Comparison of ENCODE assay signal across 11 cellular contexts in genomic region chr2:26000561-26001211, GRCh38. TPM values are rescaled to one million over a fixed set of nuclear protein-coding genes. Genes with fewer than 3 reads are reported as not detected.
DNase-seq lines count a peak whose midpoint lies in the region; ATAC-seq and TF ChIP-seq lines count a peak whose summit lies in the region.
"Had no signal": no experiment of that assay in that cellular context is flagged by ENCODE, and none has a peak within 500 bp of the region (broad histone marks: within the 10 kb centered on the region; RNA-seq: fewer than 3 reads in every experiment).

No MANE protein-coding gene starts in this region.

- H3K27me3 ChIP-seq in ascending aorta: no peaks in the 10 kb centered on the region
- H3K27me3 ChIP-seq in lower lobe of right lung (ENCODE audit: low read depth): no peaks in the 10 kb centered on the region

- H3K4me1 ChIP-seq in ascending aorta (peaks cover 21 to 35% of the 10 kb centered on the region in 2 donors), lower lobe of right lung (peaks cover 36% of the 10 kb centered on the region)

- peak; percentile 50 to 75 for ATAC-seq in lower lobe of right lung
- no peak for ATAC-seq in HG03442 (IDR thresholded peaks at IDR 0.05; ENCODE audit: unreplicated experiment)
- no peak for ATAC-seq in GM19023 (IDR thresholded peaks at IDR 0.05; ENCODE audit: unreplicated experiment)
- ATAC-seq in HG02981 (IDR thresholded peaks at IDR 0.05; ENCODE audit: unreplicated experiment): no peak
- ATAC-seq: effector memory CD8-positive, alpha-beta T cell had no signal

- H3K9me3 ChIP-seq in ascending aorta (no peaks in the 10 kb centered on the region), lower lobe of right lung (no peaks in the 10 kb centered on the region)

- TF ChIP-seq CTCF in ascending aorta (IDR thresholded peaks at IDR 0.05) (no peak), lower lobe of right lung (IDR thresholded peaks at IDR 0.05) (no peak)

- DNase-seq in HT1080 (ENCODE audit: low read depth): peak; percentile 38
- peak; percentile 49 to 81 for DNase-seq in ascending aorta (ENCODE audit: low spot score in 2 of 2)
- peak; percentile 80 for DNase-seq in lower lobe of right lung
- DNase-seq in retina: no peak
- DNase-seq: CD4-positive, alpha-beta memory T cell; effector memory CD8-positive, alpha-beta T cell; NCI-H2081 treated with DMSO at 0.1 percent for 48 hours had no signal

- intact Hi-C loops in ascending aorta (cut with DNase I): loop anchor here (1.0 to 2.0 kb wide), 2 partner anchors 18 to 33 kb away; no protein-coding TSS in a partner anchor
- intact Hi-C loops in lower lobe of right lung (cut with DNase I): no loop called here

- H3K4me3 ChIP-seq in ascending aorta: no peak overlapping the region
- H3K4me3 ChIP-seq in lower lobe of right lung: no peak overlapping the region

- H3K27ac ChIP-seq in ascending aorta: peak overlapping the region in 1 of 2 donors; percentile 78
- no peak overlapping the region for H3K27ac ChIP-seq in lower lobe of right lung
- H3K27ac ChIP-seq in temporal lobe (ENCODE audit: low read depth, low read length): peak overlapping the region; percentile 69

- H3K36me3 ChIP-seq in ascending aorta (no peaks in the 10 kb centered on the region), lower lobe of right lung (no peaks in the 10 kb centered on the region)

RNA-seq across cellular contexts. Expression of gene KIF3C, which starts 18.4 kb away (rescaled TPM):
- total RNA-seq in HT1080 (2014; rRNA removed; shearing (Covaris generic)): 10.2 and 17.5 TPM in 2 replicates
- polyA plus RNA-seq in HT1080 (2015; cell fraction: cytosol; rRNA removed): 11.4 and 12.8 TPM in 2 replicates
- 6.9 and 7.2 TPM in 2 replicates for polyA plus RNA-seq in HT1080 (2015; cell fraction: nucleus; rRNA removed)
- 11.9 TPM for total RNA-seq in ascending aorta
- total RNA-seq in lower lobe of right lung: 6.0 TPM
- total RNA-seq in temporal lobe: 112 TPM

RNA-seq across cellular contexts. Expression of gene RAB10, which starts 33.2 kb away (rescaled TPM):
- 100.0 and 126 TPM in 2 replicates for total RNA-seq in HT1080 (2014; rRNA removed; shearing (Covaris generic))
- 98.3 and 120 TPM in 2 replicates for polyA plus RNA-seq in HT1080 (2015; cell fraction: cytosol; rRNA removed)
- 72.2 and 74.1 TPM in 2 replicates for polyA plus RNA-seq in HT1080 (2015; cell fraction: nucleus; rRNA removed)
- 181 TPM for total RNA-seq in ascending aorta
- 113 TPM for total RNA-seq in lower lobe of right lung
- total RNA-seq in temporal lobe: 114 TPM

Comparison
In these comparisons a context has a peak if more than half of its experiments do, and no peak if none do; other contexts are left out.
1. ATAC-seq: peak in lower lobe of right lung (2 of 2); none in HG03442 (single experiment), GM19023 (single experiment) and HG02981 (single experiment).